28 cellular contexts compared by ENCODE assay signal in genomic region chr1:46820076-46820475, GRCh38. TPM values are rescaled to one million over a fixed set of nuclear protein-coding genes. Genes with fewer than 3 reads are reported as not detected.
"Had no signal": no experiment of that assay in that cellular context is flagged by ENCODE, and none has a peak within 500 bp of the region (broad histone marks: within the 10 kb centered on the region; RNA-seq: fewer than 3 reads in every experiment).

No MANE protein-coding gene starts in this region.

- H3K4me1 ChIP-seq: right lobe of liver had no signal

- H3K36me3 ChIP-seq: neural progenitor cell, right lobe of liver, thoracic aorta had no signal

- ATAC-seq: activated T-cell treated with anti-CD3 and anti-CD28 coated beads, Interleukin-2, amount 50 U/mL, for 4 hours; activated T-helper 17 cell treated with anti-CD3 and anti-CD28 coated beads, Interleukin-2, amount 50 U/mL, for 72 hours had no signal

- H3K27ac ChIP-seq: esophagus squamous epithelium, neural progenitor cell, right lobe of liver, thoracic aorta had no signal

- H3K9me3 ChIP-seq: esophagus squamous epithelium, right lobe of liver, thoracic aorta had no signal

- H3K4me3 ChIP-seq: esophagus squamous epithelium, lung, neural progenitor cell, right lobe of liver, thoracic aorta had no signal

- H3K27me3 ChIP-seq: esophagus squamous epithelium, neural progenitor cell, right lobe of liver had no signal

- DNase-seq: activated CD4-positive, alpha-beta memory T cell treated with anti-CD3 and anti-CD28 coated beads, Interleukin-2, amount 10 ng/mL, durations not matched to agents 7 days and 5 days; activated CD4-positive, alpha-beta T cell treated with anti-CD3 and anti-CD28 coated beads, Interleukin-2, amount 10 ng/mL, durations not matched to agents 7 days and 5 days; activated CD4-positive, CD25-positive, alpha-beta regulatory T cell treated with anti-CD3 and anti-CD28 coated beads, Interleukin-2, amount 50 U/mL, for 72 hours; activated CD8-positive, alpha-beta memory T cell treated with anti-CD3 and anti-CD28 coated beads, Interleukin-2, amount 50 U/mL, for 48 hours; activated T-cell treated with anti-CD3 and anti-CD28 coated beads, Interleukin-2, amount 50 U/mL, for 4 hours; dermis blood vessel endothelial cell; effector CD4-positive, alpha-beta T cell; esophagus squamous epithelium; foreskin melanocyte; glutamatergic neuron; hippocampal formation; kidney; mesendoderm; natural killer cell; occipital lobe; posterior cingulate gyrus; right lobe of liver; stimulated activated CD4-positive, alpha-beta T cell treated with anti-CD3 and anti-CD28 coated beads, Interleukin-2, amount 100 ng/mL, for 48 hours; stimulated activated naive CD4-positive, alpha-beta T cell treated with Interleukin-2 at 50 U/mL for 16 hours; SW 1271; T1000 had no signal

RNA-seq across cellular contexts. Expression of gene CYP4B1, which starts 21.2 kb away (rescaled TPM):
- total RNA-seq: activated CD4-positive, alpha-beta memory T cell treated with anti-CD3 and anti-CD28 coated beads, Interleukin-2, amount 10 ng/mL, durations not matched to agents 7 days and 5 days; activated CD4-positive, alpha-beta T cell treated with anti-CD3 and anti-CD28 coated beads, Interleukin-2, amount 10 ng/mL, durations not matched to agents 7 days and 5 days; bronchial epithelial cell; mononuclear cell; natural killer cell; occipital lobe; skeletal muscle tissue had no signal
